In genomic region chr3:39124876-39125836, GRCh38 we compare ENCODE assay signal across 13 cellular contexts. TPM values are rescaled to one million over a fixed set of nuclear protein-coding genes. Genes with fewer than 3 reads are reported as not detected.
A peak's percentile ranks its signal among the peaks of the same experiment; 100 is the strongest.
DNase-seq lines count a peak whose midpoint lies in the region; ATAC-seq and TF ChIP-seq lines count a peak whose summit lies in the region.
"Had no signal": no experiment of that assay in that cellular context is flagged by ENCODE, and none has a peak within 500 bp of the region (broad histone marks: within the 10 kb centered on the region; RNA-seq: fewer than 3 reads in every experiment).

No MANE protein-coding gene starts in this region.

- no peak overlapping the region for H3K4me3 ChIP-seq in cardiac fibroblast (replicated peaks in 1 of 2; ENCODE audit: low read depth in 2 of 2, low read length in 2 of 2)
- H3K4me3 ChIP-seq in liver (ENCODE audit: low read depth in 1 of 3, low read length in 3 of 3) = no peak overlapping the region
- H3K4me3 ChIP-seq in aorta (ENCODE audit: low read length in 2 of 2) = no peak overlapping the region
- H3K4me3 ChIP-seq: MG63 had no signal

- H3K9me3 ChIP-seq in liver (ENCODE audit: control insufficient read depth in 4 of 4, low read length in 3 of 4) (no peaks in the 10 kb centered on the region), aorta (ENCODE audit: control insufficient read depth, low read length) (no peaks in the 10 kb centered on the region)
- H3K9me3 ChIP-seq: MG63 had no signal

- no peak overlapping the region for H3K4me3 Mint-ChIP-seq in stimulated activated naive CD8-positive, alpha-beta T cell treated with anti-CD3 and anti-CD28 coated beads, Interleukin-15, amount 100 ng/mL, for 72 hours
- H3K4me3 Mint-ChIP-seq: neural crest cell; stimulated activated naive B cell treated with anti-CD40 and anti-IgM and Interleukin-4, amounts not matched to agents 10 μg/mL and 1 μg/mL and 100 μg/mL, for 72 hours had no signal

- peak; percentile 56 to 64 for TF ChIP-seq RAD21 in liver (IDR thresholded peaks at IDR 0.05)

- H3K27ac Mint-ChIP-seq in stimulated activated naive CD8-positive, alpha-beta T cell treated with anti-CD3 and anti-CD28 coated beads, Interleukin-15, amount 100 ng/mL, for 72 hours = no peak overlapping the region
- H3K27ac Mint-ChIP-seq: stimulated activated naive B cell treated with anti-CD40 and anti-IgM and Interleukin-4, amounts not matched to agents 10 μg/mL and 1 μg/mL and 100 μg/mL, for 72 hours had no signal

- H3K27me3 Mint-ChIP-seq in stimulated activated naive CD8-positive, alpha-beta T cell treated with anti-CD3 and anti-CD28 coated beads, Interleukin-15, amount 100 ng/mL, for 72 hours = peaks cover 11% of the 10 kb centered on the region
- H3K27me3 Mint-ChIP-seq: stimulated activated naive B cell treated with anti-CD40 and anti-IgM and Interleukin-4, amounts not matched to agents 10 μg/mL and 1 μg/mL and 100 μg/mL, for 72 hours had no signal

- H3K4me1 Mint-ChIP-seq in stimulated activated naive CD8-positive, alpha-beta T cell treated with anti-CD3 and anti-CD28 coated beads, Interleukin-15, amount 100 ng/mL, for 72 hours = peaks cover 24% of the 10 kb centered on the region
- H3K4me1 Mint-ChIP-seq: neural crest cell had no signal

- no peaks in the 10 kb centered on the region for H3K27me3 ChIP-seq in liver (ENCODE audit: control insufficient read depth in 4 of 4, insufficient read depth in 4 of 4, low read length in 3 of 4)
- H3K27me3 ChIP-seq in aorta (ENCODE audit: control insufficient read depth in 1 of 2, insufficient read depth in 2 of 2, low read length in 1 of 2) = no peaks in the 10 kb centered on the region
- H3K27me3 ChIP-seq: MG63 had no signal

- TF ChIP-seq CTCF in cardiac fibroblast (IDR thresholded peaks at IDR 0.05; ENCODE audit: low read depth, low read length) (peak; percentile 52), liver (IDR thresholded peaks at IDR 0.05; ENCODE audit: low read depth, low read length, missing input control) (peak; percentile 13)

- DNase-seq in stimulated activated naive CD8-positive, alpha-beta T cell treated with anti-CD3 and anti-CD28 coated beads, Interleukin-15, amount 100 ng/mL, for 72 hours = no peak
- no peak for DNase-seq in stimulated activated naive CD8-positive, alpha-beta T cell treated with anti-CD3 and anti-CD28 coated beads, Interleukin-15, Interleukin-2, amounts not matched to agents 100 U/mL and 50 U/mL, for 24 hours
- DNase-seq in cardiac fibroblast (ENCODE audit: low read depth in 2 of 2) (peak; percentile 56 to 71), aorta (no peak), NCI-H2029 treated with DMSO at 0.1 percent for 48 hours (lab: John Stamatoyannopoulos, UW) (no peak), NCI-H1417 treated with DMSO at 0.1 percent for 48 hours (lab: John Stamatoyannopoulos, UW) (no peak), NCI-H1105 treated with DMSO at 0.1 percent for 48 hours (lab: John Stamatoyannopoulos, UW) (no peak)
- DNase-seq: activated CD4-positive, alpha-beta T cell treated with anti-CD3 and anti-CD28 coated beads for 48 hours; DMS153; MG63; stimulated activated naive B cell treated with anti-CD40 and anti-IgM and Interleukin-4, amounts not matched to agents 10 μg/mL and 1 μg/mL and 100 μg/mL, for 72 hours had no signal

- H3K27ac ChIP-seq in liver (ENCODE audit: low read depth in 1 of 2, low read length in 2 of 2) = no peak overlapping the region
- peak overlapping the region in 1 of 2 donors; percentile 56 for H3K27ac ChIP-seq in aorta (ENCODE audit: low read depth in 1 of 2, low read length in 2 of 2)

- 84% methylated on average over 5 of the region's 5 CpGs for WGBS in liver
- WGBS in aorta, 2 donors = 68 to 72% methylated on average over 5 of the region's 5 CpGs

- intact Hi-C loops in aorta (cut with DNase I) = loop anchor here (2.0 to 5.0 kb wide), 3 partner anchors 67 to 168 kb away; partner anchors contain the start of gene XIRP1 (in 1 of the 2)

- H3K9ac ChIP-seq in liver (ENCODE audit: low read depth in 1 of 2, low read length in 2 of 2) = no peak overlapping the region

- no peaks in the 10 kb centered on the region for H3K36me3 ChIP-seq in liver (ENCODE audit: control insufficient read depth in 4 of 4, insufficient read depth in 3 of 4, low read depth in 1 of 4, low read length in 3 of 4)
- H3K36me3 ChIP-seq in aorta (ENCODE audit: control insufficient read depth in 1 of 2, insufficient read depth in 2 of 2, low read length in 1 of 2) = no peaks in the 10 kb centered on the region
- H3K36me3 ChIP-seq: MG63 had no signal

- H3K4me1 ChIP-seq in liver (ENCODE audit: control insufficient read depth in 4 of 4, insufficient read depth in 4 of 4, low read length in 3 of 4) (no peaks in the 10 kb centered on the region), aorta (ENCODE audit: control insufficient read depth in 1 of 2, insufficient read depth in 2 of 2, low read length in 2 of 2) (no peaks in the 10 kb centered on the region)

- H3K9me3 Mint-ChIP-seq in stimulated activated naive CD8-positive, alpha-beta T cell treated with anti-CD3 and anti-CD28 coated beads, Interleukin-15, amount 100 ng/mL, for 72 hours = no peaks in the 10 kb centered on the region
- H3K9me3 Mint-ChIP-seq: neural crest cell; stimulated activated naive B cell treated with anti-CD40 and anti-IgM and Interleukin-4, amounts not matched to agents 10 μg/mL and 1 μg/mL and 100 μg/mL, for 72 hours had no signal

- ATAC-seq in stimulated activated naive CD8-positive, alpha-beta T cell treated with anti-CD3 and anti-CD28 coated beads, Interleukin-15, amount 100 ng/mL, for 72 hours = peak; percentile 16
- ATAC-seq in stimulated activated naive CD8-positive, alpha-beta T cell treated with anti-CD3 and anti-CD28 coated beads, Interleukin-15, Interleukin-2, amounts not matched to agents 100 U/mL and 50 U/mL, for 24 hours = no peak
- peak; percentile 71 for ATAC-seq in aorta (ENCODE audit: low FRiP score)
- ATAC-seq: stimulated activated naive B cell treated with anti-CD40 and anti-IgM and Interleukin-4, amounts not matched to agents 10 μg/mL and 1 μg/mL and 100 μg/mL, for 72 hours had no signal

TF ChIP-seq in liver, 16 proteins besides CTCF, POLR2A, EP300 and RAD21:
- no peak for TF ChIP-seq FOXA2 (IDR thresholded peaks at IDR 0.05)
- no peak for TF ChIP-seq MAX (IDR thresholded peaks at IDR 0.05)
- TF ChIP-seq TAF1 (conservative IDR thresholded peaks at IDR 0.05) = no peak
- TF ChIP-seq JUND (IDR thresholded peaks at IDR 0.05) = no peak

RNA-seq across cellular contexts. Expression of gene TTC21A, which starts 17.7 kb away (rescaled TPM):
- 1 to 10 TPM in 1 of 2 donors, under 1 TPM in 1; 0.28 to 3.3 TPM for total RNA-seq in liver
- 1 to 10 TPM in 1 of 2 donors, under 1 TPM in 1; 0.89 to 2.3 TPM for polyA plus RNA-seq in liver
- 10 to 100 TPM in 1 of 2 donors, 1 to 10 TPM in 1; 3.6 to 11.6 TPM for total RNA-seq in aorta
- 10 to 100 TPM in 1 of 2 donors, 1 to 10 TPM in 1; 1.8 to 15.0 TPM for polyA plus RNA-seq in aorta

RNA-seq across cellular contexts. Expression of gene GORASP1, which starts 17.7 kb away (rescaled TPM):
- total RNA-seq in liver (10 to 100 TPM; 11.8 to 39.4 TPM), aorta (10 to 100 TPM; 52.3 to 62.2 TPM)
- polyA plus RNA-seq in liver (10 to 100 TPM; 13.4 to 25.3 TPM), aorta (10 to 100 TPM; 14.7 to 66.3 TPM)

RNA-seq across cellular contexts. Expression of gene CSRNP1, which starts 28.2 kb away (rescaled TPM):
- total RNA-seq in liver (10 to 100 TPM in 1 of 2 donors, 1 to 10 TPM in 1; 4.7 to 19.3 TPM), aorta (100 to 1,000 TPM in 1 of 2 donors, 10 to 100 TPM in 1; 41.9 to 117 TPM)
- polyA plus RNA-seq in liver (10 to 100 TPM in 1 of 2 donors, 1 to 10 TPM in 1; 8.7 to 12.8 TPM), aorta (10 to 100 TPM; 15.8 to 27.3 TPM)

Comparison
In these comparisons a context has a peak if more than half of its experiments do, and no peak if none do; other contexts are left out.
1. DNase-seq: peak in cardiac fibroblast (2 of 2); none in stimulated activated naive CD8-positive, alpha-beta T cell treated with anti-CD3 and anti-CD28 coated beads, Interleukin-15, amount 100 ng/mL, for 72 hours (0 of 2), stimulated activated naive CD8-positive, alpha-beta T cell treated with anti-CD3 and anti-CD28 coated beads, Interleukin-15, Interleukin-2, amounts not matched to agents 100 U/mL and 50 U/mL, for 24 hours (single experiment), aorta (0 of 2), NCI-H2029 treated with DMSO at 0.1 percent for 48 hours (single experiment), NCI-H1417 treated with DMSO at 0.1 percent for 48 hours (single experiment) and NCI-H1105 treated with DMSO at 0.1 percent for 48 hours (single experiment).